ENCODE assay signal across 1 cellular context in genomic region chr2:51469102-51469501, GRCh38.
TF ChIP-seq lines count a peak whose summit lies in the region.

No MANE protein-coding gene starts in this region.

TF ChIP-seq in HepG2, 621 proteins besides CTCF, POLR2A, EP300 and RAD21 (continued from another document):
- TF ChIP-seq ZBTB44 (CRISPR knock-in tag; IDR thresholded peaks at IDR 0.05) (no peak), BHLHE40 (IDR thresholded peaks at IDR 0.05; ENCODE audit: low read length) (no peak)
